22 cellular contexts compared by ENCODE assay signal in genomic region chr14:30132201-30132600, GRCh38.
"Had no signal": no experiment of that assay in that cellular context is flagged by ENCODE, and none has a peak within 500 bp of the region (broad histone marks: within the 10 kb centered on the region; RNA-seq: fewer than 3 reads in every experiment).

No MANE protein-coding gene starts in this region.

- H3K27ac Mint-ChIP-seq: dendritic cell treated with granulocyte-macrophage colony-stimulating factor and Interleukin-4, amounts not matched to agents 40 ng/mL and 50 ng/mL, for 4 days; memory B cell; naive B cell; natural killer cell treated with Interleukin-12 subunit alpha and Interleukin-12 subunit beta and Interleukin-15 and Interleukin-18, amount 100 ng/mL, for 72 hours; progenitor cell of endocrine pancreas; stimulated activated memory B cell treated with anti-CD40 and anti-IgM and Interleukin-4, amounts not matched to agents 10 μg/mL and 1 μg/mL and 100 μg/mL, for 72 hours; type B pancreatic cell had no signal

- ATAC-seq: esophagus mucosa; gastrocnemius medialis; left colon; natural killer cell treated with Interleukin-12 subunit alpha and Interleukin-12 subunit beta and Interleukin-15 and Interleukin-18, amount 100 ng/mL, for 72 hours; sciatic nerve; stimulated activated memory B cell treated with anti-CD40 and anti-IgM and Interleukin-4, amounts not matched to agents 10 μg/mL and 1 μg/mL and 100 μg/mL, for 72 hours; stimulated activated naive CD8-positive, alpha-beta T cell treated with anti-CD3 and anti-CD28 coated beads, Interleukin-15, Interleukin-2, amounts not matched to agents 100 U/mL and 50 U/mL, for 24 hours had no signal

- H3K27me3 Mint-ChIP-seq: dendritic cell treated with granulocyte-macrophage colony-stimulating factor and Interleukin-4, amounts not matched to agents 40 ng/mL and 50 ng/mL, for 4 days; memory B cell; naive B cell; natural killer cell treated with Interleukin-12 subunit alpha and Interleukin-12 subunit beta and Interleukin-15 and Interleukin-18, amount 100 ng/mL, for 72 hours; progenitor cell of endocrine pancreas; stimulated activated memory B cell treated with anti-CD40 and anti-IgM and Interleukin-4, amounts not matched to agents 10 μg/mL and 1 μg/mL and 100 μg/mL, for 72 hours had no signal

- H3K4me3 Mint-ChIP-seq: dendritic cell treated with granulocyte-macrophage colony-stimulating factor and Interleukin-4, amounts not matched to agents 40 ng/mL and 50 ng/mL, for 4 days; endodermal cell; memory B cell; naive B cell; natural killer cell treated with Interleukin-12 subunit alpha and Interleukin-12 subunit beta and Interleukin-15 and Interleukin-18, amount 100 ng/mL, for 72 hours; neural crest cell; stimulated activated memory B cell treated with anti-CD40 and anti-IgM and Interleukin-4, amounts not matched to agents 10 μg/mL and 1 μg/mL and 100 μg/mL, for 72 hours; type B pancreatic cell had no signal

- DNase-seq: colonic mucosa; effector CD8-positive, alpha-beta T cell; foreskin fibroblast; gastrocnemius medialis; head of caudate nucleus; left colon; naive B cell; stimulated activated CD4-positive, alpha-beta T cell treated with anti-CD3 and anti-CD28 coated beads, Interleukin-4, amount 100 ng/mL, for 4 hours; stimulated activated naive CD8-positive, alpha-beta T cell treated with anti-CD3 and anti-CD28 coated beads, Interleukin-15, Interleukin-2, amounts not matched to agents 100 U/mL and 50 U/mL, for 24 hours; substantia nigra; testis; tibial artery had no signal

- H3K9me3 Mint-ChIP-seq: dendritic cell treated with granulocyte-macrophage colony-stimulating factor and Interleukin-4, amounts not matched to agents 40 ng/mL and 50 ng/mL, for 4 days; endodermal cell; natural killer cell treated with Interleukin-12 subunit alpha and Interleukin-12 subunit beta and Interleukin-15 and Interleukin-18, amount 100 ng/mL, for 72 hours; neural crest cell; stimulated activated memory B cell treated with anti-CD40 and anti-IgM and Interleukin-4, amounts not matched to agents 10 μg/mL and 1 μg/mL and 100 μg/mL, for 72 hours; type B pancreatic cell had no signal

- H3K4me1 Mint-ChIP-seq: memory B cell; naive B cell; stimulated activated memory B cell treated with anti-CD40 and anti-IgM and Interleukin-4, amounts not matched to agents 10 μg/mL and 1 μg/mL and 100 μg/mL, for 72 hours had no signal

- H3K36me3 Mint-ChIP-seq: memory B cell; naive B cell; natural killer cell treated with Interleukin-12 subunit alpha and Interleukin-12 subunit beta and Interleukin-15 and Interleukin-18, amount 100 ng/mL, for 72 hours; stimulated activated memory B cell treated with anti-CD40 and anti-IgM and Interleukin-4, amounts not matched to agents 10 μg/mL and 1 μg/mL and 100 μg/mL, for 72 hours; type B pancreatic cell had no signal
